Comparison of ENCODE assay signal across 9 cellular contexts in genomic region chr4:153541426-153542096, GRCh38.
DNase-seq lines count a peak whose midpoint lies in the region; ATAC-seq, FAIRE-seq and TF ChIP-seq lines count a peak whose summit lies in the region.
"Had no signal": no experiment of that assay in that cellular context is flagged by ENCODE, and none has a peak within 500 bp of the region (broad histone marks: within the 10 kb centered on the region; RNA-seq: fewer than 3 reads in every experiment).

No MANE protein-coding gene starts in this region.

- H3K4me3 ChIP-seq in BLaER1 treated with 17β-estradiol and CSF1 and Interleukin-3, amounts not matched to agents 10 nM and 100 nM, result no peak overlapping the region
- H3K4me3 ChIP-seq in H7 (ENCODE audit: insufficient read depth, low read depth, low read length), result no peak overlapping the region
- H3K4me3 ChIP-seq: cardiac muscle cell had no signal

- H3K9me3 ChIP-seq in BLaER1 treated with 17β-estradiol and CSF1 and Interleukin-3, amounts not matched to agents 10 nM and 100 nM (replicated peaks in 1 of 11), result no peaks in the 10 kb centered on the region

- no peak for ATAC-seq in HG03457 (IDR thresholded peaks at IDR 0.05; ENCODE audit: unreplicated experiment)

- peak overlapping the region in 7 of 11 experiments; percentile 2 to 32 (median 7); a peak in 8 of 22 replicates for H3K27ac ChIP-seq in BLaER1 treated with 17β-estradiol and CSF1 and Interleukin-3, amounts not matched to agents 10 nM and 100 nM
- H3K27ac ChIP-seq: cardiac muscle cell had no signal

- DNase-seq in H54 (ENCODE audit: insufficient read length, low spot score) (peak; percentile 54), UCSD-AML1 (lab: John Stamatoyannopoulos, UW; ENCODE audit: unreplicated experiment) (peak; percentile 18), iris pigment epithelial cell (ENCODE audit: low read depth) (peak; percentile 96), NCI-H510A (lab: John Stamatoyannopoulos, UW) (no peak), H7 (no peak), AML-193 (lab: John Stamatoyannopoulos, UW) (no peak)

- H3K27me3 ChIP-seq in BLaER1 treated with 17β-estradiol and CSF1 and Interleukin-3, amounts not matched to agents 10 nM and 100 nM, result no peaks in the 10 kb centered on the region
- no peaks in the 10 kb centered on the region for H3K27me3 ChIP-seq in H7 (ENCODE audit: control insufficient read depth, insufficient read depth, low read length)
- H3K27me3 ChIP-seq: cardiac muscle cell had no signal

- peaks cover 16 to 100% (median 97%) of the 10 kb centered on the region in 11 experiments; a peak in 21 of 22 replicates for H4K20me1 ChIP-seq in BLaER1 treated with 17β-estradiol and CSF1 and Interleukin-3, amounts not matched to agents 10 nM and 100 nM

- no peak overlapping the region for H3K9ac ChIP-seq in BLaER1 treated with 17β-estradiol and CSF1 and Interleukin-3, amounts not matched to agents 10 nM and 100 nM

- H3K36me3 ChIP-seq in BLaER1 treated with 17β-estradiol and CSF1 and Interleukin-3, amounts not matched to agents 10 nM and 100 nM, result peaks cover 0 to 99% (median 58%) of the 10 kb centered on the region in 11 experiments; a peak in 21 of 22 replicates
- H3K36me3 ChIP-seq in H7 (replicated peaks; ENCODE audit: control insufficient read depth, insufficient read depth, low read length), result no peaks in the 10 kb centered on the region
- H3K36me3 ChIP-seq: cardiac muscle cell had no signal

- no peak for TF ChIP-seq POLR2A in H54 (IDR thresholded peaks at IDR 0.05; ENCODE audit: low read depth, low read length)

- peak; percentile 53 for FAIRE-seq in H54 (lab: Jason Lieb, UNC)

- peak overlapping the region; percentile 13 to 68 (median 49) for H3K4me2 ChIP-seq in BLaER1 treated with 17β-estradiol and CSF1 and Interleukin-3, amounts not matched to agents 10 nM and 100 nM

- H3K4me1 ChIP-seq in BLaER1 treated with 17β-estradiol and CSF1 and Interleukin-3, amounts not matched to agents 10 nM and 100 nM, result peaks cover 25 to 92% (median 83%) of the 10 kb centered on the region in 10 experiments

Comparison
In these comparisons a context has a peak if more than half of its experiments do, and no peak if none do; other contexts are left out.
1. DNase-seq: peak in H54 (single experiment), UCSD-AML1 (single experiment) and iris pigment epithelial cell (single experiment); none in NCI-H510A (single experiment), H7 (single experiment) and AML-193 (0 of 2).